In genomic region chr4:24179201-24179840, GRCh38 we compare ENCODE assay signal across 1 cellular context.
TF ChIP-seq lines count a peak whose summit lies in the region.

No MANE protein-coding gene starts in this region.

TF ChIP-seq in GM23338, 12 proteins besides CTCF, POLR2A, EP300 and RAD21 (continued from another document):
- TF ChIP-seq REST (IDR thresholded peaks at IDR 0.05; ENCODE audit: unreplicated experiment) (no peak), JUNB (IDR thresholded peaks at IDR 0.05; ENCODE audit: unreplicated experiment) (no peak), ZNF114 (CRISPR knock-in tag; IDR thresholded peaks at IDR 0.05) (no peak), ZNF331 (CRISPR knock-in tag; IDR thresholded peaks at IDR 0.05; ENCODE audit: low read depth) (no peak), POLR2AphosphoS5 (IDR thresholded peaks at IDR 0.05; ENCODE audit: low read depth) (no peak), EZH2 (IDR thresholded peaks at IDR 0.05; ENCODE audit: low read depth, unreplicated experiment) (no peak), CREB1 (CRISPR knock-in tag; IDR thresholded peaks at IDR 0.05; ENCODE audit: low read depth) (no peak)
TF ChIP-seq in GM23338: peak in this region for 0.
